30 cellular contexts compared by ENCODE assay signal in the genomic region with DNA sequence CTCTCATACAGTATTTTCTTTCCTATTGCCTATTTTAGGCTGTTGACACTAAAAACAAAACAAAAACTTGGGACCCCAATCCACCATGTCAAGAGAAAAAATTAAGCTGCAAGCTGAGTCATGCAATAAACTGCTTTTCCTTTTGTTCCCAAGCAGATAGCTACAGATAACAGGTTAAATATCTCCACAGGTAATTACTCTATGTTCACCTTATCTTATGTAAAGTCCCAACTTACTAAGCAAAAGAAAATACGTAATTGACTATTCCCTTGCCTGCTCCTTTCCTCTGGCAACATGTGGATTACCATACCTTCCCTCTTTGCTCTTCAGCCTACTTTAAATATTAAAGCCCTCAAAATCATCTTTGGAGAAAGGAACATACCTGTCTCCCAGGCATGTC.
"Had no signal": no experiment of that assay in that cellular context is flagged by ENCODE, and none has a peak within 500 bp of the region (broad histone marks: within the 10 kb centered on the region; RNA-seq: fewer than 3 reads in every experiment).

No MANE protein-coding gene starts in this region.

- H3K9me3 ChIP-seq: esophagus muscularis mucosa, gastrocnemius medialis had no signal

- H3K9me3 Mint-ChIP-seq: activated CD4-positive, alpha-beta memory T cell treated with anti-CD3 and anti-CD28 coated beads, Interleukin-2, amount 10 ng/mL, durations not matched to agents 7 days and 5 days; activated CD4-positive, alpha-beta T cell treated with anti-CD3 and anti-CD28 coated beads, Interleukin-2, amount 10 ng/mL, durations not matched to agents 24 days and 14 days; activated T-cell treated with anti-CD3 and anti-CD28 coated beads, Interleukin-2, amount 50 U/mL, for 24 hours; activated T-helper 17 cell treated with anti-CD3 and anti-CD28 coated beads, Interleukin-2, amount 50 U/mL, for 72 hours; central memory CD8-positive, alpha-beta T cell; dendritic cell treated with granulocyte-macrophage colony-stimulating factor and Interleukin-4, amounts not matched to agents 40 ng/mL and 50 ng/mL, for 4 days had no signal

- H3K27me3 Mint-ChIP-seq: activated CD4-positive, alpha-beta memory T cell treated with anti-CD3 and anti-CD28 coated beads, Interleukin-2, amount 10 ng/mL, durations not matched to agents 7 days and 5 days; activated CD4-positive, alpha-beta T cell treated with anti-CD3 and anti-CD28 coated beads for 36 hours; activated CD4-positive, alpha-beta T cell treated with anti-CD3 and anti-CD28 coated beads, Interleukin-2, amount 10 ng/mL, durations not matched to agents 24 days and 14 days; activated naive CD8-positive, alpha-beta T cell; activated T-cell treated with anti-CD3 and anti-CD28 coated beads, Interleukin-2, amount 50 U/mL, for 24 hours; activated T-helper 17 cell treated with anti-CD3 and anti-CD28 coated beads, Interleukin-2, amount 50 U/mL, for 72 hours; central memory CD8-positive, alpha-beta T cell; dendritic cell treated with granulocyte-macrophage colony-stimulating factor and Interleukin-4, amounts not matched to agents 40 ng/mL and 50 ng/mL, for 4 days had no signal

- ATAC-seq: activated CD4-positive, alpha-beta T cell treated with anti-CD3 and anti-CD28 coated beads for 36 hours; activated T-helper 17 cell treated with anti-CD3 and anti-CD28 coated beads, Interleukin-2, amount 50 U/mL, for 72 hours; foreskin keratinocyte; gastrocnemius medialis had no signal

- H3K4me1 ChIP-seq: esophagus muscularis mucosa, foreskin keratinocyte, gastrocnemius medialis had no signal

- H3K4me1 Mint-ChIP-seq: activated CD4-positive, alpha-beta memory T cell treated with anti-CD3 and anti-CD28 coated beads, Interleukin-2, amount 10 ng/mL, durations not matched to agents 7 days and 5 days; activated CD4-positive, alpha-beta T cell treated with anti-CD3 and anti-CD28 coated beads for 36 hours; activated CD4-positive, alpha-beta T cell treated with anti-CD3 and anti-CD28 coated beads, Interleukin-2, amount 10 ng/mL, durations not matched to agents 24 days and 14 days; activated T-helper 17 cell treated with anti-CD3 and anti-CD28 coated beads, Interleukin-2, amount 50 U/mL, for 72 hours; central memory CD8-positive, alpha-beta T cell had no signal

- H3K36me3 ChIP-seq: brain microvascular endothelial cell had no signal

- H3K4me3 Mint-ChIP-seq: activated CD4-positive, alpha-beta memory T cell treated with anti-CD3 and anti-CD28 coated beads, Interleukin-2, amount 10 ng/mL, durations not matched to agents 7 days and 5 days; activated CD4-positive, alpha-beta T cell treated with anti-CD3 and anti-CD28 coated beads for 36 hours; activated CD4-positive, alpha-beta T cell treated with anti-CD3 and anti-CD28 coated beads, Interleukin-2, amount 10 ng/mL, durations not matched to agents 24 days and 14 days; activated naive CD8-positive, alpha-beta T cell; activated T-cell treated with anti-CD3 and anti-CD28 coated beads, Interleukin-2, amount 50 U/mL, for 24 hours; activated T-helper 17 cell treated with anti-CD3 and anti-CD28 coated beads, Interleukin-2, amount 50 U/mL, for 72 hours; central memory CD8-positive, alpha-beta T cell; dendritic cell treated with granulocyte-macrophage colony-stimulating factor and Interleukin-4, amounts not matched to agents 40 ng/mL and 50 ng/mL, for 4 days had no signal

- FAIRE-seq: astrocyte, bronchial epithelial cell had no signal

- H3K27ac ChIP-seq: brain microvascular endothelial cell, coronary artery, dorsolateral prefrontal cortex, esophagus muscularis mucosa, foreskin keratinocyte, gastrocnemius medialis had no signal

- H3K4me3 ChIP-seq: coronary artery, dorsolateral prefrontal cortex, esophagus muscularis mucosa, gastrocnemius medialis had no signal

- H3K27ac Mint-ChIP-seq: activated CD4-positive, alpha-beta memory T cell treated with anti-CD3 and anti-CD28 coated beads, Interleukin-2, amount 10 ng/mL, durations not matched to agents 7 days and 5 days; activated CD4-positive, alpha-beta T cell treated with anti-CD3 and anti-CD28 coated beads for 36 hours; activated CD4-positive, alpha-beta T cell treated with anti-CD3 and anti-CD28 coated beads, Interleukin-2, amount 10 ng/mL, durations not matched to agents 24 days and 14 days; activated naive CD8-positive, alpha-beta T cell; activated T-cell treated with anti-CD3 and anti-CD28 coated beads, Interleukin-2, amount 50 U/mL, for 24 hours; activated T-helper 17 cell treated with anti-CD3 and anti-CD28 coated beads, Interleukin-2, amount 50 U/mL, for 72 hours; dendritic cell treated with granulocyte-macrophage colony-stimulating factor and Interleukin-4, amounts not matched to agents 40 ng/mL and 50 ng/mL, for 4 days had no signal

- H3K27me3 ChIP-seq: brain microvascular endothelial cell, dorsolateral prefrontal cortex, esophagus muscularis mucosa, foreskin keratinocyte, gastrocnemius medialis had no signal

- DNase-seq: activated CD4-positive, alpha-beta memory T cell treated with anti-CD3 and anti-CD28 coated beads, Interleukin-2, amount 10 ng/mL, durations not matched to agents 7 days and 5 days; activated CD4-positive, alpha-beta T cell treated with anti-CD3 and anti-CD28 coated beads for 36 hours; activated CD4-positive, alpha-beta T cell treated with anti-CD3 and anti-CD28 coated beads, Interleukin-2, amount 10 ng/mL, durations not matched to agents 24 days and 14 days; activated CD4-positive, CD25-positive, alpha-beta regulatory T cell; activated CD4-positive, CD25-positive, alpha-beta regulatory T cell treated with anti-CD3 and anti-CD28 coated beads, Interleukin-2, amount 50 U/mL, for 72 hours; activated CD8-positive, alpha-beta memory T cell treated with anti-CD3 and anti-CD28 coated beads, Interleukin-2, amount 50 U/mL, for 48 hours; activated effector memory CD4-positive, alpha-beta T cell treated with Interleukin-2 at 50 U/mL for 16 hours; activated gamma-delta T cell treated with Interleukin-2 at 50 U/mL for 16 hours; activated naive CD4-positive, alpha-beta T cell treated with anti-CD3 and anti-CD28 coated beads, Interleukin-2, amount 50 U/mL, for 16 hours; activated naive CD4-positive, alpha-beta T cell treated with Interleukin-2 at 50 U/mL for 16 hours; activated T-cell treated with anti-CD3 and anti-CD28 coated beads for 4 hours; activated T-cell treated with anti-CD3 and anti-CD28 coated beads, Interleukin-2, amount 50 U/mL, for 24 hours; amniotic stem cell; anterior cingulate cortex; brain microvascular endothelial cell; dorsolateral prefrontal cortex; effector memory CD4-positive, alpha-beta T cell; erythroblast; foreskin keratinocyte; gastrocnemius medialis; T-helper 1 cell; T-helper 2 cell had no signal
